ENCODE assay signal across 18 cellular contexts in genomic region chr2:25379535-25379934, GRCh38. TPM values are rescaled to one million over a fixed set of nuclear protein-coding genes. Genes with fewer than 3 reads are reported as not detected.
A peak's percentile ranks its signal among the peaks of the same experiment; 100 is the strongest.
DNase-seq lines count a peak whose midpoint lies in the region; ATAC-seq and TF ChIP-seq lines count a peak whose summit lies in the region.
"Had no signal": no experiment of that assay in that cellular context is flagged by ENCODE, and none has a peak within 500 bp of the region (broad histone marks: within the 10 kb centered on the region; RNA-seq: fewer than 3 reads in every experiment).

No MANE protein-coding gene starts in this region.

- ATAC-seq in sciatic nerve (no peak), GM18511 (IDR thresholded peaks at IDR 0.05; ENCODE audit: unreplicated experiment) (no peak)
- ATAC-seq: gastrocnemius medialis had no signal

- peaks cover 18% of the 10 kb centered on the region for H3K36me3 Mint-ChIP-seq in T-helper 2 cell treated with Interferon-gamma antibody and Interleukin-4, amounts not matched to agents 5 μg/mL and 100 μg/mL, for 36 hours (ENCODE audit: low read depth)
- peaks cover 7% of the 10 kb centered on the region for H3K36me3 Mint-ChIP-seq in activated T-helper 2 cell treated with anti-CD3 and anti-CD28 coated beads, Interferon-gamma antibody, Interleukin-2, Interleukin-4, amounts not matched to agents 10 μg/mL and 5 μg/mL and 100 μg/mL, durations not matched to agents 14 hours and 24 hours and 36 hours (ENCODE audit: low read depth)

- no peak for TF ChIP-seq POLR2A in tibial nerve (IDR thresholded peaks at IDR 0.05)

- no peak overlapping the region for H3K4me3 Mint-ChIP-seq in T-helper 2 cell treated with Interferon-gamma antibody and Interleukin-4, amounts not matched to agents 5 μg/mL and 100 μg/mL, for 36 hours
- H3K4me3 Mint-ChIP-seq in activated T-helper 2 cell treated with anti-CD3 and anti-CD28 coated beads, Interferon-gamma antibody, Interleukin-2, Interleukin-4, amounts not matched to agents 10 μg/mL and 5 μg/mL and 100 μg/mL, durations not matched to agents 14 hours and 24 hours and 36 hours (ENCODE audit: low read depth) = no peak overlapping the region
- H3K4me3 Mint-ChIP-seq: neural progenitor cell had no signal

- DNase-seq in T-helper 2 cell treated with Interferon-gamma antibody and Interleukin-4, amounts not matched to agents 5 μg/mL and 100 μg/mL, for 36 hours (ENCODE audit: low spot score) = no peak
- DNase-seq in T-helper 2 cell = no peak
- DNase-seq in NCI-H524 (lab: John Stamatoyannopoulos, UW) = peak; percentile 64 to 90
- no peak for DNase-seq in activated T-helper 2 cell treated with anti-CD3 and anti-CD28 coated beads, Interferon-gamma antibody, Interleukin-2, Interleukin-4, amounts not matched to agents 10 μg/mL and 5 μg/mL and 100 μg/mL, durations not matched to agents 14 hours and 24 hours and 36 hours (ENCODE audit: low spot score)
- peak; percentile 26 for DNase-seq in sciatic nerve (ENCODE audit: low spot score)
- no peak for DNase-seq in tibial nerve (ENCODE audit: low spot score in 2 of 2)
- DNase-seq in germinal center (ENCODE audit: low spot score) = no peak
- DNase-seq: 8988T, activated T-cell treated with anti-CD3 and anti-CD28 coated beads for 4 hours, erythroblast, gastrocnemius medialis, T-helper 1 cell had no signal

- peaks cover 35% of the 10 kb centered on the region for H3K4me1 Mint-ChIP-seq in T-helper 2 cell treated with Interferon-gamma antibody and Interleukin-4, amounts not matched to agents 5 μg/mL and 100 μg/mL, for 36 hours (ENCODE audit: low read depth)
- peaks cover 32% of the 10 kb centered on the region for H3K4me1 Mint-ChIP-seq in activated T-helper 2 cell treated with anti-CD3 and anti-CD28 coated beads, Interferon-gamma antibody, Interleukin-2, Interleukin-4, amounts not matched to agents 10 μg/mL and 5 μg/mL and 100 μg/mL, durations not matched to agents 14 hours and 24 hours and 36 hours (ENCODE audit: low read depth)

- no peaks in the 10 kb centered on the region for H3K9me3 Mint-ChIP-seq in T-helper 2 cell treated with Interferon-gamma antibody and Interleukin-4, amounts not matched to agents 5 μg/mL and 100 μg/mL, for 36 hours
- H3K9me3 Mint-ChIP-seq in activated T-helper 2 cell treated with anti-CD3 and anti-CD28 coated beads, Interferon-gamma antibody, Interleukin-2, Interleukin-4, amounts not matched to agents 10 μg/mL and 5 μg/mL and 100 μg/mL, durations not matched to agents 14 hours and 24 hours and 36 hours = no peaks in the 10 kb centered on the region

- H3K4me1 ChIP-seq in tibial nerve = peaks cover 0 to 25% (median 12%) of the 10 kb centered on the region in 4 donors

- intact Hi-C loops in activated T-helper 2 cell treated with anti-CD3 and anti-CD28 coated beads, Interferon-gamma antibody, Interleukin-2, Interleukin-4, amounts not matched to agents 10 μg/mL and 5 μg/mL and 100 μg/mL, durations not matched to agents 14 hours and 24 hours and 36 hours (cut with micrococcal nuclease) = loop anchor here (5.0 kb wide), 1 partner anchor 73 kb away; no protein-coding TSS in a partner anchor
- intact Hi-C loops in sciatic nerve (cut with DNase I) = no loop called here

- H3K9me3 ChIP-seq in tibial nerve = no peaks in the 10 kb centered on the region
- H3K9me3 ChIP-seq: breast epithelium, gastrocnemius medialis, psoas muscle, thoracic aorta had no signal

- peak overlapping the region; percentile 37 for H3K27ac Mint-ChIP-seq in T-helper 2 cell treated with Interferon-gamma antibody and Interleukin-4, amounts not matched to agents 5 μg/mL and 100 μg/mL, for 36 hours
- peak overlapping the region; percentile 38 for H3K27ac Mint-ChIP-seq in activated T-helper 2 cell treated with anti-CD3 and anti-CD28 coated beads, Interferon-gamma antibody, Interleukin-2, Interleukin-4, amounts not matched to agents 10 μg/mL and 5 μg/mL and 100 μg/mL, durations not matched to agents 14 hours and 24 hours and 36 hours
- H3K27ac Mint-ChIP-seq: neural progenitor cell had no signal

- 97 to 98% methylated on average over 6 of the region's 6 CpGs for WGBS in tibial nerve, 2 donors

- H3K27ac ChIP-seq in tibial nerve = no peak overlapping the region
- H3K27ac ChIP-seq: breast epithelium, neural progenitor cell, psoas muscle, thoracic aorta had no signal

- no peak for TF ChIP-seq EP300 in tibial nerve (IDR thresholded peaks at IDR 0.05)

- H3K27me3 ChIP-seq in tibial nerve = no peaks in the 10 kb centered on the region
- H3K27me3 ChIP-seq: breast epithelium, gastrocnemius medialis had no signal

- no peak overlapping the region for H3K4me3 ChIP-seq in tibial nerve
- H3K4me3 ChIP-seq: breast epithelium, gastrocnemius medialis, neural progenitor cell, psoas muscle, smooth muscle cell, thoracic aorta had no signal

- no peaks in the 10 kb centered on the region for H3K27me3 Mint-ChIP-seq in T-helper 2 cell treated with Interferon-gamma antibody and Interleukin-4, amounts not matched to agents 5 μg/mL and 100 μg/mL, for 36 hours (ENCODE audit: low read depth)
- H3K27me3 Mint-ChIP-seq in activated T-helper 2 cell treated with anti-CD3 and anti-CD28 coated beads, Interferon-gamma antibody, Interleukin-2, Interleukin-4, amounts not matched to agents 10 μg/mL and 5 μg/mL and 100 μg/mL, durations not matched to agents 14 hours and 24 hours and 36 hours (ENCODE audit: low read depth) = no peaks in the 10 kb centered on the region

- no peak for TF ChIP-seq CTCF in tibial nerve (IDR thresholded peaks at IDR 0.05)

- H3K36me3 ChIP-seq in tibial nerve = no peaks in the 10 kb centered on the region
- H3K36me3 ChIP-seq: breast epithelium, gastrocnemius medialis, neural progenitor cell, thoracic aorta had no signal

RNA-seq across cellular contexts. Expression of gene DNMT3A, which starts 37.8 kb away (rescaled TPM):
- 86.8 and 91.3 TPM in 2 replicates for total RNA-seq in activated T-helper 2 cell treated with anti-CD3 and anti-CD28 coated beads, Interferon-gamma antibody, Interleukin-2, Interleukin-4, amounts not matched to agents 10 μg/mL and 5 μg/mL and 100 μg/mL, durations not matched to agents 14 hours and 24 hours and 36 hours
- 35.0 TPM for total RNA-seq in sciatic nerve
- 10 to 100 TPM; 17.4 to 28.4 (median 25.0) TPM for total RNA-seq in tibial nerve

Comparison
In these comparisons a context has a peak if more than half of its experiments do, and no peak if none do; other contexts are left out.
1. DNase-seq: peak in NCI-H524 (2 of 2) and sciatic nerve (single experiment); none in T-helper 2 cell treated with Interferon-gamma antibody and Interleukin-4, amounts not matched to agents 5 μg/mL and 100 μg/mL, for 36 hours (single experiment), T-helper 2 cell (0 of 5), activated T-helper 2 cell treated with anti-CD3 and anti-CD28 coated beads, Interferon-gamma antibody, Interleukin-2, Interleukin-4, amounts not matched to agents 10 μg/mL and 5 μg/mL and 100 μg/mL, durations not matched to agents 14 hours and 24 hours and 36 hours (single experiment), tibial nerve (0 of 2) and germinal center (single experiment).